Comparison of ENCODE assay signal across 8 cellular contexts in genomic region chr13:22061806-22062391, GRCh38.
DNase-seq lines count a peak whose midpoint lies in the region; ATAC-seq, FAIRE-seq and TF ChIP-seq lines count a peak whose summit lies in the region.

No MANE protein-coding gene starts in this region.

- no peak overlapping the region for H3K4me3 ChIP-seq in Jurkat, Clone E6-1 (ENCODE audit: low read length)

- H3K9me3 Mint-ChIP-seq in natural killer cell = no peaks in the 10 kb centered on the region

- H3K4me1 Mint-ChIP-seq in natural killer cell = peaks cover 55 to 60% of the 10 kb centered on the region in 2 donors

- ATAC-seq in GM18873 (IDR thresholded peaks at IDR 0.05; ENCODE audit: low FRiP score, unreplicated experiment) (peak; percentile 86), GM21786 (IDR thresholded peaks at IDR 0.05; ENCODE audit: unreplicated experiment) (peak; percentile 75), natural killer cell (peak; percentile 66 to 84 (median 82))

- no peaks in the 10 kb centered on the region for H3K27me3 Mint-ChIP-seq in natural killer cell (ENCODE audit: low read depth in 2 of 2)

- TF ChIP-seq CTCF in natural killer cell (IDR thresholded peaks at IDR 0.05) (no peak), D721Med (IDR thresholded peaks at IDR 0.05; ENCODE audit: insufficient read depth, missing control alignments) (no peak)

- intact Hi-C loops in natural killer cell (cut with micrococcal nuclease) = loop anchor here (1.0 to 2.0 kb wide), 2 partner anchors 52 to 389 kb away; no protein-coding TSS in a partner anchor

- H3K27ac Mint-ChIP-seq in natural killer cell = peak overlapping the region; percentile 95 to 96

- DNase-seq in Jurkat, Clone E6-1 (ENCODE audit: low read depth, low spot score) = peak; percentile 28
- DNase-seq in natural killer cell (peak; percentile 29), D721Med (ENCODE audit: insufficient read length, low spot score) (no peak), GM12891 (ENCODE audit: insufficient read length, low spot score) (no peak), RKO (ENCODE audit: low spot score) (no peak), Kasumi-1 (lab: John Stamatoyannopoulos, UW) (no peak)

- FAIRE-seq in D721Med (lab: Jason Lieb, UNC) (no peak), GM12891 (lab: Jason Lieb, UNC) (no peak)

- TF ChIP-seq POLR2A in GM12891 (IDR thresholded peaks at IDR 0.05; ENCODE audit: low read depth, low read length) = no peak

- no peaks in the 10 kb centered on the region for H3K36me3 Mint-ChIP-seq in natural killer cell

- peak overlapping the region; percentile 75 for H3K4me3 Mint-ChIP-seq in natural killer cell

TF ChIP-seq in GM12891, 5 proteins besides CTCF, POLR2A, EP300 and RAD21:
- TF ChIP-seq TAF1 (IDR thresholded peaks at IDR 0.05; ENCODE audit: low read depth, low read length) (no peak), PAX5 (IDR thresholded peaks at IDR 0.05; ENCODE audit: insufficient read depth, low read length, severe bottlenecking) (no peak), POLR2AphosphoS5 (IDR thresholded peaks at IDR 0.05; ENCODE audit: low read depth, low read length) (no peak), SPI1 (IDR thresholded peaks at IDR 0.05; ENCODE audit: low read depth, low read length) (no peak; the same call in 1 of the 2 replicates), POU2F2 (IDR thresholded peaks at IDR 0.05; ENCODE audit: low read depth, low read length) (no peak)

Comparison
In these comparisons a context has a peak if more than half of its experiments do, and no peak if none do; other contexts are left out.
1. DNase-seq: peak in Jurkat, Clone E6-1 (single experiment) and natural killer cell (single experiment); none in D721Med (single experiment), GM12891 (single experiment), RKO (single experiment) and Kasumi-1 (0 of 2).
2. Peak in every context shown above with its lines, with median percentiles within 50 percentile points of each other: ATAC-seq.